ENCODE assay signal across 16 cellular contexts in the genomic region with DNA sequence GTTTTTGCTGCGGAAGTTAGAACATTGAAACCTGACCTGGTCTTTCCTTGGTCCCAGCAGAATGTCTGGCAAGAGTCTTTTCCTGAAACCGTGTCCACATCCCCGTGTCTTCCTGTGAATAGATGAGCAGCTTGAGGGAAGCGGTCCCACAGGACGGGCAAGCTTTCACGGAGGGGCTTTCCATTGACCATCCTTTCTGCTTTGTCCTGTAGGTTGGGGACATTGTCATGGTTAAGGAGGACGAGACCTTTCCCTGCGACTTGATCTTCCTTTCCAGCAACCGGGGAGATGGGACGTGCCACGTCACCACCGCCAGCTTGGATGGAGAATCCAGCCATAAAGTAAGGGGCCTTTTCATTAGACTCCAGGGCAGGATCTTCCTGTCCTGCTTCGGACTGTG.
DNase-seq lines count a peak whose midpoint lies in the region; ATAC-seq and TF ChIP-seq lines count a peak whose summit lies in the region.
"Had no signal": no experiment of that assay in that cellular context is flagged by ENCODE, and none has a peak within 500 bp of the region (broad histone marks: within the 10 kb centered on the region; RNA-seq: fewer than 3 reads in every experiment).

No MANE protein-coding gene starts in this region.

- H3K27me3 ChIP-seq in parathyroid adenoma (ENCODE audit: control insufficient read depth, insufficient read depth, low read length) (no peaks in the 10 kb centered on the region), thyroid gland (no peaks in the 10 kb centered on the region)
- H3K27me3 ChIP-seq: BLaER1 treated with 17β-estradiol and CSF1 and Interleukin-3, amounts not matched to agents 10 nM and 100 nM had no signal

- H3K36me3 ChIP-seq in parathyroid adenoma (ENCODE audit: control insufficient read depth, insufficient read depth, low read length) (no peaks in the 10 kb centered on the region), thyroid gland (peaks cover 2 to 24% of the 10 kb centered on the region in 2 donors)

- no peaks in the 10 kb centered on the region for H3K9me3 Mint-ChIP-seq in activated T-helper 17 cell treated with anti-CD3 and anti-CD28 coated beads, Interleukin-2, amount 50 U/mL, for 72 hours

- H3K9me3 ChIP-seq in parathyroid adenoma (ENCODE audit: control insufficient read depth, low read length) (no peaks in the 10 kb centered on the region), thyroid gland (no peaks in the 10 kb centered on the region)
- H3K9me3 ChIP-seq: HAP-1 had no signal

- no peaks in the 10 kb centered on the region for H3K4me1 Mint-ChIP-seq in activated T-helper 17 cell treated with anti-CD3 and anti-CD28 coated beads, Interleukin-2, amount 50 U/mL, for 72 hours
- H3K4me1 Mint-ChIP-seq: CD4-positive, CD25-positive, alpha-beta regulatory T cell had no signal

- TF ChIP-seq CTCF in parathyroid adenoma (IDR thresholded peaks at IDR 0.05) (no peak), thyroid gland (IDR thresholded peaks at IDR 0.05) (no peak), omental fat pad (IDR thresholded peaks at IDR 0.05) (no peak)

- intact Hi-C loops in thyroid gland (cut with DNase I) = no loop called here

- peaks cover 79% of the 10 kb centered on the region for H3K36me3 Mint-ChIP-seq in activated T-helper 17 cell treated with anti-CD3 and anti-CD28 coated beads, Interleukin-2, amount 50 U/mL, for 72 hours (ENCODE audit: low read depth)

- no peak overlapping the region for H3K9ac ChIP-seq in parathyroid adenoma
- H3K9ac ChIP-seq: BLaER1 treated with 17β-estradiol and CSF1 and Interleukin-3, amounts not matched to agents 10 nM and 100 nM had no signal

- DNase-seq in islet precursor cell (peak; percentile 37), thyroid gland (no peak), NCI-H1694 treated with DMSO at 0.1 percent for 48 hours (lab: John Stamatoyannopoulos, UW) (no peak), omental fat pad (ENCODE audit: low spot score) (no peak)
- DNase-seq: 8988T; AML-193; CD4-positive, CD25-positive, alpha-beta regulatory T cell; DMS53; GF-D8 had no signal

- WGBS in thyroid gland, 2 donors = 76 to 85% methylated on average over 13 of the region's 13 CpGs

- H3K27ac Mint-ChIP-seq in activated T-helper 17 cell treated with anti-CD3 and anti-CD28 coated beads, Interleukin-2, amount 50 U/mL, for 72 hours = peak overlapping the region; percentile 53

- no peak for ATAC-seq in activated T-helper 17 cell treated with anti-CD3 and anti-CD28 coated beads, Interleukin-2, amount 50 U/mL, for 72 hours (replicated peaks)
- ATAC-seq in HG03280 (IDR thresholded peaks at IDR 0.05; ENCODE audit: unreplicated experiment) (no peak), HG03469 (IDR thresholded peaks at IDR 0.05; ENCODE audit: unreplicated experiment) (no peak), omental fat pad (ENCODE audit: low FRiP score) (no peak)

- H3K4me1 ChIP-seq in parathyroid adenoma (no peaks in the 10 kb centered on the region), thyroid gland (peaks cover 15 to 32% of the 10 kb centered on the region in 2 donors)
- H3K4me1 ChIP-seq: BLaER1 treated with 17β-estradiol and CSF1 and Interleukin-3, amounts not matched to agents 10 nM and 100 nM; HAP-1 had no signal

- peak overlapping the region; percentile 4 for H3K4me2 ChIP-seq in parathyroid adenoma (ENCODE audit: low read length)
- H3K4me2 ChIP-seq: BLaER1 treated with 17β-estradiol and CSF1 and Interleukin-3, amounts not matched to agents 10 nM and 100 nM had no signal

- H3K27me3 Mint-ChIP-seq in activated T-helper 17 cell treated with anti-CD3 and anti-CD28 coated beads, Interleukin-2, amount 50 U/mL, for 72 hours = no peaks in the 10 kb centered on the region
- H3K27me3 Mint-ChIP-seq: CD4-positive, CD25-positive, alpha-beta regulatory T cell had no signal

- no peak overlapping the region for H3K4me3 ChIP-seq in parathyroid adenoma (ENCODE audit: low read depth, low read length)
- H3K4me3 ChIP-seq in thyroid gland (replicated peaks in 1 of 3) = no peak overlapping the region
- H3K4me3 ChIP-seq: BLaER1 treated with 17β-estradiol and CSF1 and Interleukin-3, amounts not matched to agents 10 nM and 100 nM; HAP-1 had no signal

- no peak overlapping the region for H2AFZ ChIP-seq in parathyroid adenoma

- TF ChIP-seq POLR2A in thyroid gland (IDR thresholded peaks at IDR 0.05) = no peak

- H3K27ac ChIP-seq in parathyroid adenoma (no peak overlapping the region), thyroid gland (peak overlapping the region in 2 of 3 donors; percentile 20 to 64)
- H3K27ac ChIP-seq: BLaER1 treated with 17β-estradiol and CSF1 and Interleukin-3, amounts not matched to agents 10 nM and 100 nM; HL-60 had no signal

- H3K4me3 Mint-ChIP-seq in activated T-helper 17 cell treated with anti-CD3 and anti-CD28 coated beads, Interleukin-2, amount 50 U/mL, for 72 hours = no peak overlapping the region
- H3K4me3 Mint-ChIP-seq: CD4-positive, CD25-positive, alpha-beta regulatory T cell had no signal

- H3K79me2 ChIP-seq in parathyroid adenoma = no peaks in the 10 kb centered on the region
